ENCODE assay signal across 12 cellular contexts in the genomic region with DNA sequence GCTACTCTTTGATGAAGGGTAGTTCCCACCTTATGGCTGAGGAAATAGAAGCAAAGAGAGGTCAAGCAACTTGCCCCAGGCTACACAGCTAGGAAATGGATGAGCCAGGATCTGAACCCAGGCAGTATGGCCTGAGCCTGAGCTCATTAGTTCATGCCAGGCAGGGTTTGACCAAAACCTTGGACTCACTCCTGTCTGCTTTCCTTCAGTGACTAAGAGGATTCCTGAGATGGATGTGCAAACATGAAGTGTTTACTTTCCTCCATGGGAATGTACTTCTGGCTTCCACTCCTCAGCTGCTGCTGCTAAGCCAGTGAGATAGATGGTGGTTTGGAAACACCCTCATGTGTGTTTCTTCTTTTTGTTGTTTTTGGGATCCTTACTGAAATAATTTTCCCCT. TPM values are rescaled to one million over a fixed set of nuclear protein-coding genes. Genes with fewer than 3 reads are reported as not detected.
DNase-seq lines count a peak whose midpoint lies in the region; ATAC-seq, FAIRE-seq and TF ChIP-seq lines count a peak whose summit lies in the region.
"Had no signal": no experiment of that assay in that cellular context is flagged by ENCODE, and none has a peak within 500 bp of the region (broad histone marks: within the 10 kb centered on the region; RNA-seq: fewer than 3 reads in every experiment).

No MANE protein-coding gene starts in this region.

- peak overlapping the region; percentile 78 for H3K27ac ChIP-seq in mammary epithelial cell (ENCODE audit: insufficient read depth, low read depth, low read length)
- no peak overlapping the region for H3K27ac ChIP-seq in HepG2 (ENCODE audit: extremely low read length, insufficient read depth, low read length)
- no peak overlapping the region for H3K27ac ChIP-seq in WERI-Rb-1
- H3K27ac ChIP-seq: KMS-11, neural progenitor cell had no signal

- BruUV-seq in mammary epithelial cell (replicated peaks; lab: Mats Ljungman, UMichigan) (no TSS peak), HepG2 (replicated peaks; lab: Mats Ljungman, UMichigan) (no TSS peak)

- intact Hi-C loops in mammary epithelial cell (cut with micrococcal nuclease) (loop anchor here (5.0 kb wide), 1 partner anchor 36 kb away; no protein-coding TSS in a partner anchor), HepG2 (cut with micrococcal nuclease; ENCODE audit: unreplicated experiment) (no loop called here), posterior cingulate gyrus (cut with DNase I) (no loop called here)

- no peaks in the 10 kb centered on the region for H4K20me1 ChIP-seq in mammary epithelial cell (ENCODE audit: insufficient read depth, low read length)
- H4K20me1 ChIP-seq in HepG2 (ENCODE audit: insufficient read depth, low read length), result no peaks in the 10 kb centered on the region

- H3K36me3 ChIP-seq in mammary epithelial cell (ENCODE audit: insufficient read depth, low read length) (no peaks in the 10 kb centered on the region), HepG2 (replicated peaks in 1 of 2; ENCODE audit: control insufficient read depth in 1 of 2, insufficient read depth in 2 of 2, low read length in 2 of 2) (no peaks in the 10 kb centered on the region), WERI-Rb-1 (no peaks in the 10 kb centered on the region)
- H3K36me3 ChIP-seq: BE2C, neural progenitor cell had no signal

- H3K9me3 ChIP-seq in mammary epithelial cell (replicated peaks; ENCODE audit: insufficient read depth, low read length), result no peaks in the 10 kb centered on the region
- H3K9me3 ChIP-seq in HepG2 (ENCODE audit: low read length), result no peaks in the 10 kb centered on the region
- no peaks in the 10 kb centered on the region for H3K9me3 ChIP-seq in WERI-Rb-1 (ENCODE audit: severe bottlenecking)
- H3K9me3 ChIP-seq: BE2C had no signal

- in situ Hi-C loops in mammary epithelial cell (cut with MboI; ENCODE audit: low sequenced_read_pairs in 2 of 2) (no loop called here), HepG2 (cut with HindIII; ENCODE audit: extremely low pct_ligation_motif_present, low pct_unique_long_range_greater_than_20kb) (no loop called here)

- dilution Hi-C loops in mammary epithelial cell (cut with HindIII; ENCODE audit: low sequenced_read_pairs), result no loop called here

- H3K4me1 ChIP-seq in mammary epithelial cell (ENCODE audit: insufficient read depth, low read length) (peaks cover 36% of the 10 kb centered on the region), HepG2 (ENCODE audit: insufficient read depth, low read length) (peaks cover 18% of the 10 kb centered on the region)
- H3K4me1 ChIP-seq: BE2C had no signal

- CTCF ChIA-PET in mammary epithelial cell (lab: Charles Lee; ENCODE audit: low non-redundant PET), result interaction anchor here (0.6 to 0.7 kb wide), 2 partner anchors 61 to 254 kb away, joined by 3 read pairs; no protein-coding TSS in a partner anchor
- CTCF ChIA-PET in HepG2 (lab: Yijun Ruan, JAX; ENCODE audit: low intra/inter-chr PET ratio, low total read pairs), result no interaction called here

- ATAC-seq in HepG2 (peak; percentile 32), HG02610 (IDR thresholded peaks at IDR 0.05; ENCODE audit: unreplicated experiment) (no peak)

- TF ChIP-seq CTCF in mammary epithelial cell (conservative IDR thresholded peaks at IDR 0.05 in 1 of 2, IDR thresholded peaks at IDR 0.05 in 1 of 2; ENCODE audit: extremely low read depth in 1 of 2, insufficient read depth in 1 of 2, low read depth in 1 of 2, low read length in 2 of 2), result no peak
- no peak for TF ChIP-seq CTCF in HepG2 (CRISPR knock-in tag; IDR thresholded peaks at IDR 0.05)
- no peak for TF ChIP-seq CTCF in WERI-Rb-1 (IDR thresholded peaks at IDR 0.05; ENCODE audit: low read depth, low read length)

- POLR2A ChIA-PET in HepG2 (lab: Yijun Ruan, JAX), result interaction anchor here (0.6 to 1.9 kb wide), 6 partner anchors 21 to 93 kb away, joined by 3 to 8 read pairs (median 6); no protein-coding TSS in a partner anchor

- H3K9ac ChIP-seq in mammary epithelial cell (ENCODE audit: insufficient read depth, low read length) (no peak overlapping the region), HepG2 (ENCODE audit: insufficient read depth, low read depth, low read length) (no peak overlapping the region)
- H3K9ac ChIP-seq: KMS-11, neural progenitor cell had no signal

- H3K4me2 ChIP-seq in mammary epithelial cell (ENCODE audit: insufficient read depth, low read depth, low read length), result no peak overlapping the region
- H3K4me2 ChIP-seq in HepG2 (ENCODE audit: low read depth, low read length), result peak overlapping the region; percentile 37; the same call in 1 of the 2 replicates
- H3K4me2 ChIP-seq: KMS-11, neural progenitor cell had no signal

- TF ChIP-seq EP300 in HepG2 (IDR thresholded peaks at IDR 0.05; ENCODE audit: low read depth in 2 of 2, low read length in 2 of 2) (peak in 1 of 2 experiments; percentile 62; a peak in 2 of 4 replicates), HepG2 (CRISPR knock-in tag; IDR thresholded peaks at IDR 0.05; ENCODE audit: borderline replicate concordance) (0 out of 2 replicates have a peak, but pooled peaks have one; percentile 43)

- DNase-seq in SIG-M5 treated with dmso at 0.1 percent for 504 hours (lab: John Stamatoyannopoulos, UW; ENCODE audit: unreplicated experiment) (peak; percentile 49), SIG-M5 (lab: John Stamatoyannopoulos, UW) (no peak), mammary epithelial cell (peak; percentile 90), HepG2 (ENCODE audit: low spot score) (peak; percentile 77), urothelium cell line (ENCODE audit: low spot score) (peak; percentile 62), WERI-Rb-1 (no peak), posterior cingulate gyrus (no peak)
- DNase-seq: BE2C, substantia nigra had no signal

- TF ChIP-seq POLR2A in HepG2 (IDR thresholded peaks at IDR 0.05; ENCODE audit: insufficient read depth in 1 of 2, low read depth in 2 of 2, low read length in 2 of 2), result no peak

- TF ChIP-seq RAD21 in HepG2 (CRISPR knock-in tag; IDR thresholded peaks at IDR 0.05), result no peak

- no peaks in the 10 kb centered on the region for H3K79me2 ChIP-seq in mammary epithelial cell (ENCODE audit: insufficient read depth, low read length)
- H3K79me2 ChIP-seq in HepG2 (ENCODE audit: insufficient read depth, low read length), result no peaks in the 10 kb centered on the region

- H3K4me3 ChIP-seq in mammary epithelial cell (replicated peaks in 1 of 3; ENCODE audit: insufficient read depth in 1 of 3, low read depth in 2 of 3, low read length in 3 of 3) (no peak overlapping the region), HepG2 (replicated peaks in 1 of 3; ENCODE audit: insufficient read depth in 1 of 3, low read depth in 2 of 3, low read length in 3 of 3) (no peak overlapping the region), WERI-Rb-1 (ENCODE audit: low read depth, low read length) (no peak overlapping the region)
- H3K4me3 ChIP-seq: neural progenitor cell had no signal

- FAIRE-seq in HepG2 (lab: Jason Lieb, UNC), result no peak
- FAIRE-seq in urothelium cell line (lab: Jason Lieb, UNC), result no peak

- no peaks in the 10 kb centered on the region for H3K27me3 ChIP-seq in mammary epithelial cell (ENCODE audit: insufficient read depth, low read length)
- H3K27me3 ChIP-seq in HepG2 (ENCODE audit: control insufficient read depth in 1 of 2, insufficient read depth in 2 of 2, low read length in 2 of 2), result no peaks in the 10 kb centered on the region
- H3K27me3 ChIP-seq in WERI-Rb-1 (ENCODE audit: insufficient read depth, low read depth, severe bottlenecking), result no peaks in the 10 kb centered on the region
- H3K27me3 ChIP-seq: BE2C, neural progenitor cell had no signal

- H2AFZ ChIP-seq in mammary epithelial cell (ENCODE audit: low read depth, low read length), result peak overlapping the region; percentile 30
- H2AFZ ChIP-seq in HepG2 (ENCODE audit: low read length), result no peak overlapping the region
- H2AFZ ChIP-seq: neural progenitor cell had no signal

TF ChIP-seq in HepG2, 621 proteins besides CTCF, POLR2A, EP300 and RAD21 (continues in another document):
- peak; percentile 24; the same call in 1 of the 2 replicates for TF ChIP-seq CREM (IDR thresholded peaks at IDR 0.05)
- no peak for TF ChIP-seq CREM (CRISPR knock-in tag; IDR thresholded peaks at IDR 0.05)
- TF ChIP-seq SMC3 (IDR thresholded peaks at IDR 0.05; ENCODE audit: low read length), result 0 out of 2 replicates have a peak, but pooled peaks have one; percentile 5
- TF ChIP-seq YY1 (IDR thresholded peaks at IDR 0.05; ENCODE audit: insufficient read depth, insufficient replicate concordance, low read depth, low read length), result no peak
- no peak for TF ChIP-seq SNRNP70 (IDR thresholded peaks at IDR 0.05; ENCODE audit: low read depth, low read length)
- TF ChIP-seq PHF5A (CRISPR knock-in tag; IDR thresholded peaks at IDR 0.05; ENCODE audit: low read depth, unreplicated experiment), result no peak
- TF ChIP-seq, protein P1, sequence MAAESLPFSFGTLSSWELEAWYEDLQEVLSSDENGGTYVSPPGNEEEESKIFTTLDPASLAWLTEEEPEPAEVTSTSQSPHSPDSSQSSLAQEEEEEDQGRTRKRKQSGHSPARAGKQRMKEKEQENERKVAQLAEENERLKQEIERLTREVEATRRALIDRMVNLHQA (CRISPR knock-in tag; IDR thresholded peaks at IDR 0.05), result no peak

RNA-seq across cellular contexts. Expression of a gene that starts 35.1 kb away (rescaled TPM):
- total RNA-seq in mammary epithelial cell (100 to 1,000 TPM in 1 of 2 donors, 10 to 100 TPM in 1; 38.8 to 150 TPM), HepG2 (2016; rRNA removed; fragmentation: Illumina TruSeq; extraction: Trizol) (84.4 and 99.5 TPM in 2 replicates)
- polyA plus RNA-seq in mammary epithelial cell (115 TPM), HepG2 (2011; rRNA removed) (634 and 753 TPM in 2 replicates)
- polyA minus RNA-seq in mammary epithelial cell, result 99.8 TPM
- 16.2 and 17.9 TPM in 2 replicates for total RNA-seq in HepG2 (2016; cell fraction: cytosol; rRNA removed; fragmentation: Illumina TruSeq; extraction: Trizol; ENCODE audit: low read depth)
- 83.4 and 92.6 TPM in 2 replicates for total RNA-seq in HepG2 (2016; cell fraction: insoluble cytoplasmic fraction; rRNA removed; fragmentation: Illumina TruSeq; extraction: Trizol)
- 72.5 and 74.8 TPM in 2 replicates for total RNA-seq in HepG2 (2016; cell fraction: membrane; rRNA removed; fragmentation: Illumina TruSeq; extraction: Trizol)
- total RNA-seq in HepG2 (2016; cell fraction: nucleus; rRNA removed; fragmentation: Illumina TruSeq; extraction: Trizol), result 61.8 and 73.3 TPM in 2 replicates
- polyA plus RNA-seq in HepG2 (2011; cell fraction: cytosol; rRNA removed), result 492 and 608 TPM in 2 replicates
- polyA plus RNA-seq in HepG2 (2011; cell fraction: nucleus; rRNA removed), result 300 and 467 TPM in 2 replicates
- 335 and 494 TPM in 2 replicates for polyA plus RNA-seq in HepG2 (2012)
- 8.7 and 10.5 TPM in 2 replicates for polyA plus RNA-seq in HepG2 (2016; cell fraction: cytosol; fragmentation: Illumina TruSeq; extraction: Trizol; ENCODE audit: low read depth)
- polyA plus RNA-seq in HepG2 (2016; cell fraction: insoluble cytoplasmic fraction; fragmentation: Illumina TruSeq; extraction: Trizol; ENCODE audit: low read depth), result 102 and 107 TPM in 2 replicates
- 41.9 and 45.1 TPM in 2 replicates for polyA plus RNA-seq in HepG2 (2016; cell fraction: membrane; fragmentation: Illumina TruSeq; extraction: Trizol; ENCODE audit: low read depth)
- polyA plus RNA-seq in HepG2 (2016; cell fraction: nucleus; fragmentation: Illumina TruSeq; extraction: Trizol; ENCODE audit: insufficient read depth, low read depth), result 110 and 117 TPM in 2 replicates
- 6.9 and 217 TPM in 2 replicates for polyA minus RNA-seq in HepG2 (2011; rRNA and poly(A)+ RNA removed; ENCODE audit: low replicate concordance)
- polyA minus RNA-seq in HepG2 (2011; cell fraction: cytosol; rRNA and poly(A)+ RNA removed), result 288 and 291 TPM in 2 replicates
- polyA minus RNA-seq in HepG2 (2011; cell fraction: nucleus; rRNA and poly(A)+ RNA removed), result 228 and 458 TPM in 2 replicates

Comparison
In these comparisons a context has a peak if more than half of its experiments do, and no peak if none do; other contexts are left out.
1. DNase-seq: peak in SIG-M5 treated with dmso at 0.1 percent for 504 hours (single experiment), mammary epithelial cell (single experiment), HepG2 (single experiment) and urothelium cell line (single experiment); none in SIG-M5 (single experiment), WERI-Rb-1 (single experiment) and posterior cingulate gyrus (0 of 10).